Comparison of ENCODE assay signal across 12 cellular contexts in genomic region chr6:31796993-31797385, GRCh38. TPM values are rescaled to one million over a fixed set of nuclear protein-coding genes. Genes with fewer than 3 reads are reported as not detected.
DNase-seq lines count a peak whose midpoint lies in the region; TF ChIP-seq lines count a peak whose summit lies in the region.
"Had no signal": no experiment of that assay in that cellular context is flagged by ENCODE, and none has a peak within 500 bp of the region (broad histone marks: within the 10 kb centered on the region; RNA-seq: fewer than 3 reads in every experiment).

No MANE protein-coding gene starts in this region.

- H2AFZ ChIP-seq in OCI-LY7 (ENCODE audit: low read length): no peak overlapping the region

- H3K4me3 Mint-ChIP-seq in CD4-positive, alpha-beta memory T cell: peak overlapping the region; percentile 45 to 82 (median 74)
- H3K4me3 Mint-ChIP-seq in osteocyte (ENCODE audit: unreplicated experiment): peak overlapping the region; percentile 58

- no peaks in the 10 kb centered on the region for H3K9me3 Mint-ChIP-seq in CD4-positive, alpha-beta memory T cell
- no peaks in the 10 kb centered on the region for H3K9me3 Mint-ChIP-seq in osteocyte (ENCODE audit: unreplicated experiment)

- in situ Hi-C loops in GM13977 (cut with MboI; ENCODE audit: low pct_unique_long_range_greater_than_20kb, low sequenced_read_pairs, unreplicated experiment): no loop called here

- H3K27ac Mint-ChIP-seq in CD4-positive, alpha-beta memory T cell: peak overlapping the region; percentile 63 to 97 (median 92)
- peak overlapping the region; percentile 3 for H3K27ac Mint-ChIP-seq in osteocyte (ENCODE audit: unreplicated experiment)

- H3K36me3 Mint-ChIP-seq in CD4-positive, alpha-beta memory T cell: peaks cover 0 to 21% of the 10 kb centered on the region in 2 donors
- peaks cover 2% of the 10 kb centered on the region for H3K36me3 Mint-ChIP-seq in osteocyte (ENCODE audit: unreplicated experiment)

- no peaks in the 10 kb centered on the region for H4K20me1 ChIP-seq in OCI-LY7 (ENCODE audit: insufficient read depth, low read length)

- no peak overlapping the region for H3K4me3 ChIP-seq in CD4-positive, alpha-beta memory T cell (ENCODE audit: low read length in 2 of 2)
- H3K4me3 ChIP-seq in OCI-LY7 (ENCODE audit: low read depth, low read length, poor library complexity, severe bottlenecking): no peak overlapping the region
- H3K4me3 ChIP-seq in colonic mucosa: no peak overlapping the region
- H3K4me3 ChIP-seq: MG63 had no signal

- no peak overlapping the region for H3K9ac ChIP-seq in colonic mucosa (ENCODE audit: low read depth in 2 of 2, low read length in 2 of 2)

- H3K27me3 ChIP-seq in CD4-positive, alpha-beta memory T cell (ENCODE audit: insufficient read depth, low read length): no peaks in the 10 kb centered on the region
- no peaks in the 10 kb centered on the region for H3K27me3 ChIP-seq in colonic mucosa
- H3K27me3 ChIP-seq: MG63 had no signal

- H3K4me1 ChIP-seq in CD4-positive, alpha-beta memory T cell (ENCODE audit: insufficient read depth, low read length): peaks cover 49% of the 10 kb centered on the region
- H3K4me1 ChIP-seq in OCI-LY7 (ENCODE audit: insufficient read depth, low read length, poor library complexity, severe bottlenecking): peaks cover 38% of the 10 kb centered on the region
- H3K4me1 ChIP-seq in colonic mucosa: peaks cover 5% of the 10 kb centered on the region

- peaks cover 21 to 54% (median 35%) of the 10 kb centered on the region in 4 donors for H3K4me1 Mint-ChIP-seq in CD4-positive, alpha-beta memory T cell
- H3K4me1 Mint-ChIP-seq in osteocyte (ENCODE audit: unreplicated experiment): peaks cover 13% of the 10 kb centered on the region

- peaks cover 23% of the 10 kb centered on the region for H3K79me2 ChIP-seq in OCI-LY7 (ENCODE audit: insufficient read depth, low read depth, low read length)

- H3K36me3 ChIP-seq in CD4-positive, alpha-beta memory T cell (ENCODE audit: insufficient read depth, low read length): peaks cover 6% of the 10 kb centered on the region
- H3K36me3 ChIP-seq in OCI-LY7 (ENCODE audit: insufficient read depth, low read length): peaks cover 40% of the 10 kb centered on the region
- H3K36me3 ChIP-seq in colonic mucosa: no peaks in the 10 kb centered on the region
- H3K36me3 ChIP-seq: MG63 had no signal

- intact Hi-C loops in CD4-positive, alpha-beta memory T cell (cut with micrococcal nuclease): no loop called here
- intact Hi-C loops in OCI-LY7 (cut with micrococcal nuclease; ENCODE audit: unreplicated experiment) (loop anchor here (2.0 to 10.0 kb wide), 3 partner anchors 30 to 252 kb away; partner anchors contain the start of genes ATP6V1G2, DDX39B, HSPA1B and NFKBIL1), colonic mucosa (cut with DNase I) (no loop called here)

- no peaks in the 10 kb centered on the region for H3K27me3 Mint-ChIP-seq in CD4-positive, alpha-beta memory T cell
- H3K27me3 Mint-ChIP-seq in osteocyte (ENCODE audit: unreplicated experiment): no peaks in the 10 kb centered on the region

- H3K9me2 ChIP-seq in OCI-LY7 (ENCODE audit: insufficient read depth, low read length): no peaks in the 10 kb centered on the region

- no peaks in the 10 kb centered on the region for H3K9me3 ChIP-seq in CD4-positive, alpha-beta memory T cell (ENCODE audit: control insufficient read depth in 1 of 2, low read length in 2 of 2)
- H3K9me3 ChIP-seq in OCI-LY7 (ENCODE audit: low read length): no peaks in the 10 kb centered on the region
- H3K9me3 ChIP-seq in colonic mucosa: no peaks in the 10 kb centered on the region
- H3K9me3 ChIP-seq: MG63 had no signal

- POLR2A ChIA-PET in CD4-positive, alpha-beta memory T cell (lab: Charles Lee; ENCODE audit: partially characterized antibody): interaction anchor here (0.7 to 6.5 kb wide), 15 partner anchors 9 to 70 kb away, joined by 3 to 93 read pairs (median 5); partner anchors contain the start of genes CLIC1, DDAH2, HSPA1A and HSPA1B
- POLR2A ChIA-PET in OCI-LY7 (lab: Charles Lee): no interaction called here

- no TSS peak for BruUV-seq in OCI-LY7 (replicated peaks; lab: Mats Ljungman, UMichigan)

- CTCF ChIA-PET in CD4-positive, alpha-beta memory T cell (lab: Charles Lee; ENCODE audit: partially characterized antibody): interaction anchor here (0.6 to 3.1 kb wide), 10 partner anchors 10 to 72 kb away, joined by 3 to 20 read pairs (median 5); partner anchors contain the start of genes DDAH2, HSPA1A, HSPA1L and LSM2
- CTCF ChIA-PET in OCI-LY7 (lab: Charles Lee; ENCODE audit: unreplicated experiment): interaction anchor here (1.0 to 1.2 kb wide), 3 partner anchors 10 to 31 kb away, joined by 3 to 4 read pairs (median 4); partner anchors contain the start of genes HSPA1B and LSM2

- TF ChIP-seq CTCF in OCI-LY7 (conservative IDR thresholded peaks at IDR 0.05; ENCODE audit: low read length): no peak
- TF ChIP-seq CTCF in colonic mucosa (IDR thresholded peaks at IDR 0.05): no peak
- no peak for TF ChIP-seq CTCF in osteocyte (IDR thresholded peaks at IDR 0.05)
- no peak for TF ChIP-seq CTCF in GM13977 (IDR thresholded peaks at IDR 0.05; ENCODE audit: extremely low read depth, insufficient read depth, missing control alignments)

- peak overlapping the region; percentile 55 for H3K27ac ChIP-seq in CD4-positive, alpha-beta memory T cell (ENCODE audit: low read depth, low read length)
- H3K27ac ChIP-seq in OCI-LY7 (ENCODE audit: low read depth, low read length, poor library complexity, severe bottlenecking) (peak overlapping the region; percentile 71), colonic mucosa (peak overlapping the region; percentile 93)

- peak overlapping the region; percentile 39 for H3K4me2 ChIP-seq in OCI-LY7 (ENCODE audit: low read length)

- no peak for DNase-seq in CD4-positive, alpha-beta memory T cell
- DNase-seq in OCI-LY7 (ENCODE audit: low spot score) (no peak), colonic mucosa (no peak), osteocyte (ENCODE audit: extremely low spot score, unreplicated experiment) (no peak), activated gamma-delta T cell treated with Interleukin-2 at 50 U/mL for 16 hours (no peak), GM13977 (ENCODE audit: low spot score) (no peak), NCI-H2081 (lab: John Stamatoyannopoulos, UW) (no peak)
- no peak for DNase-seq in activated CD4-positive, CD25-positive, alpha-beta regulatory T cell (lab: John Stamatoyannopoulos, UW)
- DNase-seq: Calu3, left colon, MG63, NCI-H510A treated with DMSO at 0.1 percent for 48 hours had no signal

RNA-seq across cellular contexts. Expression of gene VARS1, which starts 1.4 kb away (rescaled TPM):
- 10 to 100 TPM; 39.6 to 46.8 TPM for total RNA-seq in CD4-positive, alpha-beta memory T cell
- 10 to 100 TPM; 43.4 to 45.9 TPM for polyA plus RNA-seq in CD4-positive, alpha-beta memory T cell
- total RNA-seq in OCI-LY7 (2014; rRNA removed; shearing (Covaris generic)): 47.0 and 51.2 TPM in 2 replicates
- 118 and 137 TPM in 2 replicates for total RNA-seq in OCI-LY7 (2022)
- total RNA-seq in colonic mucosa: 100 to 1,000 TPM in 1 of 2 donors, 10 to 100 TPM in 1; 40.8 to 136 TPM
- 73.0 and 73.4 TPM in 2 replicates for total RNA-seq in osteocyte

RNA-seq across cellular contexts. Expression of gene LSM2, which starts 9.8 kb away (rescaled TPM):
- total RNA-seq in CD4-positive, alpha-beta memory T cell: 10 to 100 TPM; 30.0 to 34.6 TPM
- 10 to 100 TPM; 67.4 to 80.4 TPM for polyA plus RNA-seq in CD4-positive, alpha-beta memory T cell
- total RNA-seq in OCI-LY7 (2014; rRNA removed; shearing (Covaris generic)): 65.2 and 78.4 TPM in 2 replicates
- total RNA-seq in OCI-LY7 (2022): 78.0 and 82.6 TPM in 2 replicates
- 10 to 100 TPM; 37.6 to 61.3 TPM for total RNA-seq in colonic mucosa
- total RNA-seq in osteocyte: 50.6 and 54.3 TPM in 2 replicates

RNA-seq across cellular contexts. Expression of gene HSPA1L, which starts 18.1 kb away (rescaled TPM):
- total RNA-seq in CD4-positive, alpha-beta memory T cell: 1 to 10 TPM; 8.2 to 8.3 TPM
- polyA plus RNA-seq in CD4-positive, alpha-beta memory T cell: 1 to 10 TPM; 1.1 to 4.4 TPM
- 0.19 TPM in 1 of 2 replicates, not detected in the other for total RNA-seq in OCI-LY7 (2014; rRNA removed; shearing (Covaris generic))
- total RNA-seq in OCI-LY7 (2022) (0.15 and 0.49 TPM in 2 replicates), colonic mucosa (1 to 10 TPM in 1 of 2 donors, under 1 TPM in 1; 0.98 to 1.4 TPM), osteocyte (1.1 and 1.7 TPM in 2 replicates)

RNA-seq across cellular contexts. Expression of gene HSPA1A, which starts 18.4 kb away (rescaled TPM):
- 10 to 100 TPM; 69.9 to 71.5 TPM for total RNA-seq in CD4-positive, alpha-beta memory T cell
- polyA plus RNA-seq in CD4-positive, alpha-beta memory T cell: 10 to 100 TPM; 14.6 to 71.9 TPM
- 0.22 and 0.41 TPM in 2 replicates for total RNA-seq in OCI-LY7 (2014; rRNA removed; shearing (Covaris generic))
- total RNA-seq in OCI-LY7 (2022): 0.81 and 2.2 TPM in 2 replicates
- 100 to 1,000 TPM; 248 to 397 TPM for total RNA-seq in colonic mucosa
- 19.7 and 24.8 TPM in 2 replicates for total RNA-seq in osteocyte

RNA-seq across cellular contexts. Expression of gene VWA7, which starts 19.9 kb away (rescaled TPM):
- 1 to 10 TPM; 1.0 to 1.7 TPM for total RNA-seq in CD4-positive, alpha-beta memory T cell
- polyA plus RNA-seq in CD4-positive, alpha-beta memory T cell: 1 to 10 TPM in 1 of 2 donors, under 1 TPM in 1; 1.00 to 2.5 TPM
- 2.1 and 2.2 TPM in 2 replicates for total RNA-seq in OCI-LY7 (2014; rRNA removed; shearing (Covaris generic))
- 3.7 and 6.5 TPM in 2 replicates for total RNA-seq in OCI-LY7 (2022)
- total RNA-seq in colonic mucosa: 10 to 100 TPM in 1 of 2 donors, 1 to 10 TPM in 1; 6.1 to 10.1 TPM
- total RNA-seq in osteocyte: 0.50 and 0.94 TPM in 2 replicates
